In the genomic region with DNA sequence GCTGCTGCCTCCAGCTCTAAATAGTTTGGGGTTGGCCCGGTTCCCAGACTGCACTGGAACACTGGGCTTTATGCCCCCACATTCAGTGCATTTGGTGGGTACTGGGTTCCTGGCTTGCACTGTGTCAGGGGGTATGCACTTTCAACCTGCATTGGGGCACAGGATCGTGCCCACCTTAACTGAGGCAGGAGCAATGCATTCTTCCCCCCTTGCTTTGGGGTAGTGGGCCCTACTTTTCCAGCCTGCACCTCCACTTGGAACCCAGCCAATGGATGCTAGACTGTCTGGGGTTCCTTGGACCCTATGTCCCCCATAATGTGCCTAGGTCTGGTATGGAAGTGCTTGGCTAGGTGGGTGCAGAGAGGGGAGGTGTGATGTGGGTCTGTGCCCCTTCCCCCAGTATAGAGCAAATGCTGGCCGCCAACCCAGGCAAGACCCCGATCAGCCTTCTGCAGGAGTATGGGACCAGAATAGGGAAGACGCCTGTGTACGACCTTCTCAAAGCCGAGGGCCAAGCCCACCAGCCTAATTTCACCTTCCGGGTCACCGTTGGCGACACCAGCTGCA, we compare ENCODE assay signal across 8 cellular contexts. TPM values are rescaled to one million over a fixed set of nuclear protein-coding genes. Genes with fewer than 3 reads are reported as not detected.
DNase-seq lines count a peak whose midpoint lies in the region; ATAC-seq and TF ChIP-seq lines count a peak whose summit lies in the region.

No MANE protein-coding gene starts in this region.

- no peak for TF ChIP-seq CTCF in cardiac muscle cell (IDR thresholded peaks at IDR 0.05; ENCODE audit: low read depth, low read length)
- TF ChIP-seq CTCF in astrocyte of the spinal cord (IDR thresholded peaks at IDR 0.05; ENCODE audit: low read depth, low read length): no peak
- no peak for TF ChIP-seq CTCF in upper lobe of right lung (IDR thresholded peaks at IDR 0.05)
- no peak for TF ChIP-seq CTCF in GM10248 (IDR thresholded peaks at IDR 0.05; ENCODE audit: control extremely low read depth, extremely low read depth, low read depth, missing control alignments)

- H3K9me3 ChIP-seq in cardiac muscle cell (ENCODE audit: low read depth): no peaks in the 10 kb centered on the region
- no peaks in the 10 kb centered on the region for H3K9me3 ChIP-seq in upper lobe of right lung

- POLR2A ChIA-PET in GM10248 (lab: Yijun Ruan, JAX): interaction anchor here (0.5 to 2.0 kb wide), 11 partner anchors 8 to 779 kb away, joined by 3 to 10 read pairs (median 3); partner anchors contain the start of genes AAAS, CBX5, HNRNPA1 and SP1

- intact Hi-C loops in Right ventricle myocardium superior (cut with DNase I) (loop anchor here (10.0 kb wide), 1 partner anchor 177 kb away; the partner anchor contains the start of gene AAAS), upper lobe of right lung (cut with DNase I) (loop anchor here (10.0 kb wide), 1 partner anchor 147 kb away; no protein-coding TSS in a partner anchor)

- H3K36me3 Mint-ChIP-seq in memory B cell: peaks cover 7% of the 10 kb centered on the region

- H3K27ac ChIP-seq in cardiac muscle cell: peak overlapping the region; percentile 97
- peak overlapping the region; percentile 97 for H3K27ac ChIP-seq in upper lobe of right lung

- H3K27me3 Mint-ChIP-seq in memory B cell: no peaks in the 10 kb centered on the region

- CTCF ChIA-PET in GM10248 (lab: Yijun Ruan, JAX): interaction anchor here (0.6 to 5.8 kb wide), 15 partner anchors 9 to 454 kb away, joined by 3 to 43 read pairs (median 3); partner anchors contain the start of genes AAAS, ATP5MC2 and NPFF

- H3K27ac Mint-ChIP-seq in memory B cell: peak overlapping the region; percentile 95

- peaks cover 28% of the 10 kb centered on the region for H3K4me1 Mint-ChIP-seq in memory B cell

- H3K4me1 ChIP-seq in cardiac muscle cell (ENCODE audit: low read depth) (peaks cover 15% of the 10 kb centered on the region), upper lobe of right lung (peaks cover 32% of the 10 kb centered on the region)

- H3K36me3 ChIP-seq in cardiac muscle cell: peaks cover 5% of the 10 kb centered on the region
- peaks cover 23% of the 10 kb centered on the region for H3K36me3 ChIP-seq in upper lobe of right lung

- ATAC-seq in Right ventricle myocardium superior (ENCODE audit: poor library complexity): no peak
- no peak for ATAC-seq in memory B cell (ENCODE audit: low read depth)
- ATAC-seq in upper lobe of right lung: no peak
- ATAC-seq in HG02571 (IDR thresholded peaks at IDR 0.05; ENCODE audit: unreplicated experiment): no peak

- in situ Hi-C loops in astrocyte of the spinal cord (cut with HindIII; ENCODE audit: low sequenced_read_pairs): no loop called here

- DNase-seq in cardiac muscle cell (ENCODE audit: low read depth in 1 of 2, low spot score in 1 of 2) (no peak), Right ventricle myocardium superior (no peak), astrocyte of the spinal cord (ENCODE audit: low read depth, low spot score) (no peak), memory B cell (ENCODE audit: low spot score in 2 of 2) (no peak), upper lobe of right lung (peak; percentile 61), GM10248 (ENCODE audit: extremely low spot score) (no peak)
- DNase-seq in central memory CD4-positive, alpha-beta T cell: no peak

- peak overlapping the region; percentile 91 for H3K4me3 Mint-ChIP-seq in memory B cell

- H3K4me3 ChIP-seq in cardiac muscle cell (peak overlapping the region; percentile 48), astrocyte of the spinal cord (ENCODE audit: low read depth, low read length) (peak overlapping the region; percentile 73), upper lobe of right lung (peak overlapping the region; percentile 77)

- H3K9me3 Mint-ChIP-seq in memory B cell: no peaks in the 10 kb centered on the region

- no peaks in the 10 kb centered on the region for H3K27me3 ChIP-seq in cardiac muscle cell
- no peaks in the 10 kb centered on the region for H3K27me3 ChIP-seq in upper lobe of right lung

RNA-seq across cellular contexts. Expression of gene TARBP2, which starts 0.6 kb away (rescaled TPM):
- total RNA-seq in cardiac muscle cell (58.3 and 68.1 TPM in 2 replicates), Right ventricle myocardium superior (10.8 TPM), upper lobe of right lung (33.1 TPM)
- 69.2 and 79.8 TPM in 2 replicates for polyA plus RNA-seq in cardiac muscle cell

RNA-seq across cellular contexts. Expression of gene MAP3K12, which starts 2.4 kb away (rescaled TPM):
- total RNA-seq in cardiac muscle cell: 18.5 and 26.1 TPM in 2 replicates
- 15.1 and 17.6 TPM in 2 replicates for polyA plus RNA-seq in cardiac muscle cell
- total RNA-seq in Right ventricle myocardium superior: 5.5 TPM
- total RNA-seq in upper lobe of right lung: 22.3 TPM

RNA-seq across cellular contexts. Expression of gene NPFF, which starts 5.6 kb away (rescaled TPM):
- total RNA-seq in cardiac muscle cell (not detected in 2 replicates), Right ventricle myocardium superior (not detected), upper lobe of right lung (not detected)
- not detected in 2 replicates for polyA plus RNA-seq in cardiac muscle cell

RNA-seq across cellular contexts. Expression of gene PCBP2, which starts 49.8 kb away (rescaled TPM):
- total RNA-seq in cardiac muscle cell (213 and 326 TPM in 2 replicates), Right ventricle myocardium superior (503 TPM), upper lobe of right lung (727 TPM)
- 114 and 146 TPM in 2 replicates for polyA plus RNA-seq in cardiac muscle cell
